19 cellular contexts compared by ENCODE assay signal in genomic region chr4:186159613-186160012, GRCh38. TPM values are rescaled to one million over a fixed set of nuclear protein-coding genes. Genes with fewer than 3 reads are reported as not detected.
"Had no signal": no experiment of that assay in that cellular context is flagged by ENCODE, and none has a peak within 500 bp of the region (broad histone marks: within the 10 kb centered on the region; RNA-seq: fewer than 3 reads in every experiment).

No MANE protein-coding gene starts in this region.

- H3K27ac ChIP-seq: coronary artery, foreskin keratinocyte, tibial artery, vagina had no signal

- H3K36me3 Mint-ChIP-seq: activated naive CD8-positive, alpha-beta T cell treated with anti-CD3 and anti-CD28 coated beads, Interleukin-2, amount 10 ng/mL, durations not matched to agents 7 days and 5 days; natural killer cell; stimulated activated effector memory CD8-positive, alpha-beta T cell treated with anti-CD3 and anti-CD28 coated beads, Interleukin-12 subunit alpha, Interleukin-12 subunit beta, amount 100 ng/mL, for 72 hours had no signal

- ATAC-seq: foreskin keratinocyte; stimulated activated effector memory CD8-positive, alpha-beta T cell treated with anti-CD3 and anti-CD28 coated beads, Interleukin-12 subunit alpha, Interleukin-12 subunit beta, amount 100 ng/mL, for 72 hours had no signal

- H3K27me3 Mint-ChIP-seq: brain had no signal

- H3K27ac Mint-ChIP-seq: activated B cell treated with CpG ODN at 0.5 μM for 24 hours; activated naive CD8-positive, alpha-beta T cell treated with anti-CD3 and anti-CD28 coated beads, Interleukin-2, amount 10 ng/mL, durations not matched to agents 7 days and 5 days; brain; natural killer cell; stimulated activated effector memory CD8-positive, alpha-beta T cell treated with anti-CD3 and anti-CD28 coated beads, Interleukin-12 subunit alpha, Interleukin-12 subunit beta, amount 100 ng/mL, for 72 hours had no signal

- H3K4me3 Mint-ChIP-seq: activated B cell treated with CpG ODN at 0.5 μM for 24 hours; activated naive CD8-positive, alpha-beta T cell treated with anti-CD3 and anti-CD28 coated beads, Interleukin-2, amount 10 ng/mL, durations not matched to agents 7 days and 5 days; brain; natural killer cell; stimulated activated effector memory CD8-positive, alpha-beta T cell treated with anti-CD3 and anti-CD28 coated beads, Interleukin-12 subunit alpha, Interleukin-12 subunit beta, amount 100 ng/mL, for 72 hours had no signal

- H3K9me3 Mint-ChIP-seq: activated B cell treated with CpG ODN at 0.5 μM for 24 hours; activated naive CD8-positive, alpha-beta T cell treated with anti-CD3 and anti-CD28 coated beads, Interleukin-2, amount 10 ng/mL, durations not matched to agents 7 days and 5 days; brain; natural killer cell; stimulated activated effector memory CD8-positive, alpha-beta T cell treated with anti-CD3 and anti-CD28 coated beads, Interleukin-12 subunit alpha, Interleukin-12 subunit beta, amount 100 ng/mL, for 72 hours had no signal

- DNase-seq: activated B cell treated with CpG ODN at 0.5 μM for 24 hours; activated CD4-positive, alpha-beta T cell treated with anti-CD3 and anti-CD28 coated beads for 48 hours; activated CD8-positive, alpha-beta memory T cell treated with anti-CD3 and anti-CD28 coated beads, Interleukin-2, amount 50 U/mL, for 48 hours; activated naive CD8-positive, alpha-beta T cell treated with anti-CD3 and anti-CD28 coated beads, Interleukin-2, amount 10 ng/mL, durations not matched to agents 7 days and 5 days; central memory CD4-positive, alpha-beta T cell; effector CD4-positive, alpha-beta T cell; foreskin keratinocyte; glutamatergic neuron; kidney glomerular epithelial cell; mesendoderm; natural killer cell; retina; stimulated activated CD4-positive, alpha-beta T cell treated with anti-CD3 and anti-CD28 coated beads, Interleukin-12 subunit alpha, Interleukin-12 subunit beta, amount 100 ng/mL, for 4 hours; stimulated activated CD4-positive, alpha-beta T cell treated with anti-CD3 and anti-CD28 coated beads, Interleukin-2, amount 100 ng/mL, for 24 hours; tibial artery had no signal

- H3K36me3 ChIP-seq: vagina had no signal

- H3K9me3 ChIP-seq: tibial artery, vagina had no signal

- H3K4me1 Mint-ChIP-seq: brain, natural killer cell had no signal

- H3K4me3 ChIP-seq: coronary artery, tibial artery, vagina had no signal

- H3K4me1 ChIP-seq: foreskin keratinocyte, tibial artery, vagina had no signal

- H3K27me3 ChIP-seq: foreskin keratinocyte, tibial artery, vagina had no signal

RNA-seq across cellular contexts. Expression of gene FAM149A, which starts 55.1 kb away (rescaled TPM):
- total RNA-seq: activated B cell treated with CpG ODN at 0.5 μM for 24 hours had no signal
